19 cellular contexts compared by ENCODE assay signal in genomic region chr1:74357150-74357549, GRCh38.
DNase-seq lines count a peak whose midpoint lies in the region; ATAC-seq, FAIRE-seq and TF ChIP-seq lines count a peak whose summit lies in the region.
"Had no signal": no experiment of that assay in that cellular context is flagged by ENCODE, and none has a peak within 500 bp of the region (broad histone marks: within the 10 kb centered on the region; RNA-seq: fewer than 3 reads in every experiment).

No MANE protein-coding gene starts in this region.

- H3K36me3 Mint-ChIP-seq in astrocyte (ENCODE audit: low read depth, unreplicated experiment) = no peaks in the 10 kb centered on the region

- no peaks in the 10 kb centered on the region for H3K79me2 ChIP-seq in astrocyte (ENCODE audit: insufficient read depth, low read length)
- no peaks in the 10 kb centered on the region for H3K79me2 ChIP-seq in GM23248 (ENCODE audit: insufficient read depth)

- WGBS in A549 (ENCODE audit: missing lambda C conversion rate) = 26% methylated on average over 3 of the region's 3 CpGs
- 51% methylated on average over 3 of the region's 3 CpGs for WGBS in right cardiac atrium
- WGBS in GM23248 (ENCODE audit: low coverage in 1 of 2, low lambda C conversion rate in 2 of 2, missing lambda C conversion rate in 2 of 2), 2 experiments = 48 to 56% methylated on average over 3 of the region's 3 CpGs

- H3K4me3 ChIP-seq in A549 (no peak overlapping the region), astrocyte (ENCODE audit: insufficient read depth, low read depth, low read length) (peak overlapping the region; percentile 25), right cardiac atrium (ENCODE audit: low read length) (no peak overlapping the region), GM23248 (no peak overlapping the region)

- no peak for TF ChIP-seq CTCF in A549 (IDR thresholded peaks at IDR 0.05)
- no peak for TF ChIP-seq CTCF in astrocyte (IDR thresholded peaks at IDR 0.05; ENCODE audit: insufficient read depth, low read depth, low read length)

- in situ Hi-C loops in GM23248 (cut with MboI) = no loop called here

- H3K4me2 ChIP-seq in A549 = peak overlapping the region; percentile 41
- peak overlapping the region; percentile 68 for H3K4me2 ChIP-seq in astrocyte (ENCODE audit: low read length)
- H3K4me2 ChIP-seq in GM23248 (ENCODE audit: unreplicated experiment) = no peak overlapping the region
- H3K4me2 ChIP-seq: SK-N-SH had no signal

- POLR2A ChIA-PET in A549 (lab: Yijun Ruan, JAX) = no interaction called here

- H3K27me3 Mint-ChIP-seq in astrocyte (ENCODE audit: low read depth, unreplicated experiment) = no peaks in the 10 kb centered on the region

- H3K4me1 ChIP-seq in A549 (peaks cover 16% of the 10 kb centered on the region), astrocyte (ENCODE audit: insufficient read depth, low read length) (peaks cover 5% of the 10 kb centered on the region), right cardiac atrium (ENCODE audit: control insufficient read depth, insufficient read depth, low read length) (no peaks in the 10 kb centered on the region), GM23248 (ENCODE audit: insufficient read depth) (no peaks in the 10 kb centered on the region)
- H3K4me1 ChIP-seq: BE2C had no signal

- no peak for TF ChIP-seq EP300 in A549 (IDR thresholded peaks at IDR 0.05)

- no peaks in the 10 kb centered on the region for H3K9me3 Mint-ChIP-seq in astrocyte (ENCODE audit: unreplicated experiment)

- no peak; a peak in 1 of 6 replicates for ATAC-seq in A549
- ATAC-seq in right cardiac atrium = peak; percentile 53 to 68
- ATAC-seq in HG02970 (IDR thresholded peaks at IDR 0.05; ENCODE audit: low FRiP score, unreplicated experiment) = no peak

- H3K27ac Mint-ChIP-seq in astrocyte (ENCODE audit: unreplicated experiment) = no peak overlapping the region

- H3K9me2 ChIP-seq in GM23248 (ENCODE audit: insufficient read depth) = no peaks in the 10 kb centered on the region
- H3K9me2 ChIP-seq: SK-N-SH had no signal

- CTCF ChIA-PET in A549 (lab: Yijun Ruan, JAX) = no interaction called here

- H3K36me3 ChIP-seq in astrocyte (ENCODE audit: insufficient read depth, low read length) (no peaks in the 10 kb centered on the region), GM23248 (ENCODE audit: low read depth) (no peaks in the 10 kb centered on the region)
- H3K36me3 ChIP-seq: BE2C had no signal

- no peaks in the 10 kb centered on the region for H3K9me3 ChIP-seq in A549
- H3K9me3 ChIP-seq in astrocyte (ENCODE audit: insufficient read depth, low read depth, low read length) = no peaks in the 10 kb centered on the region
- no peaks in the 10 kb centered on the region for H3K9me3 ChIP-seq in right cardiac atrium (ENCODE audit: control insufficient read depth, low read length)
- H3K9me3 ChIP-seq in GM23248 (ENCODE audit: low read depth) = no peaks in the 10 kb centered on the region
- H3K9me3 ChIP-seq: BE2C, SK-N-SH had no signal

- DNase-seq in A549 (ENCODE audit: low read depth in 1 of 2, low spot score in 1 of 2) (no peak), NCI-H146 treated with DMSO at 0.1 percent for 48 hours (lab: John Stamatoyannopoulos, UW; ENCODE audit: unreplicated experiment) (peak; percentile 6), astrocyte (ENCODE audit: low read depth) (no peak), right cardiac atrium (no peak), GF-D8 (lab: John Stamatoyannopoulos, UW) (no peak), GM23248 (no peak), COLO829 (ENCODE audit: low spot score) (no peak)
- DNase-seq: BE2C, DMS79 treated with DMSO at 0.1 percent for 48 hours, GOT3, Karpas-422, NCI-H1417 treated with DMSO at 0.1 percent for 48 hours, NCI-H1930, NCI-H524, RPMI8226, SIG-M5, SK-N-SH had no signal

- H3F3A ChIP-seq in GM23248 (ENCODE audit: insufficient read depth) = no peaks in the 10 kb centered on the region

- no peaks in the 10 kb centered on the region for H3K27me3 ChIP-seq in astrocyte (ENCODE audit: insufficient read depth, low read length)
- no peaks in the 10 kb centered on the region for H3K27me3 ChIP-seq in right cardiac atrium (ENCODE audit: control insufficient read depth, insufficient read depth)
- H3K27me3 ChIP-seq in GM23248 (replicated peaks; ENCODE audit: insufficient read depth) = no peaks in the 10 kb centered on the region
- H3K27me3 ChIP-seq: BE2C had no signal

- no peak for TF ChIP-seq RAD21 in A549 (conservative IDR thresholded peaks at IDR 0.05 in 1 of 2, IDR thresholded peaks at IDR 0.05 in 1 of 2)

- H4K20me1 ChIP-seq in astrocyte (ENCODE audit: insufficient read depth, low read length) (no peaks in the 10 kb centered on the region), GM23248 (ENCODE audit: insufficient read depth) (no peaks in the 10 kb centered on the region)

- no peak for TF ChIP-seq POLR2A in A549 (IDR thresholded peaks at IDR 0.05; ENCODE audit: low read length)

- H2AFZ ChIP-seq in astrocyte (ENCODE audit: low read depth, low read length) (no peak overlapping the region), GM23248 (no peak overlapping the region)

- no peak overlapping the region for H3K4me3 Mint-ChIP-seq in astrocyte (ENCODE audit: unreplicated experiment)

- peaks cover 8% of the 10 kb centered on the region for H3K4me1 Mint-ChIP-seq in astrocyte (ENCODE audit: low read depth, unreplicated experiment)

- no peak overlapping the region for H3K27ac ChIP-seq in A549
- no peak overlapping the region for H3K27ac ChIP-seq in astrocyte (ENCODE audit: low read depth, low read length)
- no peak overlapping the region for H3K27ac ChIP-seq in right cardiac atrium (ENCODE audit: low read length)
- no peak overlapping the region for H3K27ac ChIP-seq in GM23248

- intact Hi-C loops in right cardiac atrium (cut with DNase I) = no loop called here

- FAIRE-seq in A549 (lab: Jason Lieb, UNC) (no peak), astrocyte (lab: Jason Lieb, UNC) (no peak)
- FAIRE-seq: GM12891 had no signal

- H3K9ac ChIP-seq in astrocyte (ENCODE audit: low read length) (no peak overlapping the region), GM23248 (no peak overlapping the region)
- H3K9ac ChIP-seq: SK-N-SH had no signal

TF ChIP-seq in A549, 52 proteins besides CTCF, POLR2A, EP300 and RAD21:
- no peak for TF ChIP-seq PHF8 (IDR thresholded peaks at IDR 0.05; ENCODE audit: borderline replicate concordance, low read depth)
- no peak for TF ChIP-seq CHD4 (IDR thresholded peaks at IDR 0.05; ENCODE audit: borderline replicate concordance)
- TF ChIP-seq CHD2 (IDR thresholded peaks at IDR 0.05; ENCODE audit: low read length, partially characterized antibody) = no peak
- no peak for TF ChIP-seq HMGXB4 (CRISPR knock-in tag; IDR thresholded peaks at IDR 0.05; ENCODE audit: borderline replicate concordance)
- no peak for TF ChIP-seq HOXB13 (CRISPR knock-in tag; IDR thresholded peaks at IDR 0.05; ENCODE audit: low read depth)
- TF ChIP-seq MAX (IDR thresholded peaks at IDR 0.05) = no peak
- TF ChIP-seq JUN (IDR thresholded peaks at IDR 0.05) = no peak
- TF ChIP-seq CBX8 (IDR thresholded peaks at IDR 0.05) = no peak
- no peak for TF ChIP-seq FOSL2 (IDR thresholded peaks at IDR 0.05)
- no peak for TF ChIP-seq FOSL2 (CRISPR knock-in tag; IDR thresholded peaks at IDR 0.05)
- no peak for TF ChIP-seq HOXB5 (CRISPR knock-in tag; IDR thresholded peaks at IDR 0.05)
- TF ChIP-seq HDAC2 (IDR thresholded peaks at IDR 0.05) = no peak
- no peak for TF ChIP-seq KDM1A (IDR thresholded peaks at IDR 0.05; ENCODE audit: low read depth)
- no peak for TF ChIP-seq ATOH8 (CRISPR knock-in tag; IDR thresholded peaks at IDR 0.05; ENCODE audit: low read depth)
- no peak for TF ChIP-seq ZFP36 (IDR thresholded peaks at IDR 0.05; ENCODE audit: borderline replicate concordance, partially characterized antibody)
- TF ChIP-seq CBX2 (IDR thresholded peaks at IDR 0.05; ENCODE audit: borderline replicate concordance, low read depth) = no peak
- TF ChIP-seq FOSB (CRISPR knock-in tag; IDR thresholded peaks at IDR 0.05) = no peak
- TF ChIP-seq BCL3 (IDR thresholded peaks at IDR 0.05) = no peak
- no peak for TF ChIP-seq EHF (CRISPR knock-in tag; IDR thresholded peaks at IDR 0.05)

Comparison
In these comparisons a context has a peak if more than half of its experiments do, and no peak if none do; other contexts are left out.
1. ATAC-seq: peak in right cardiac atrium (2 of 2); none in A549 (0 of 2) and HG02970 (single experiment).